33 cellular contexts compared by ENCODE assay signal in genomic region chr6:82166493-82166892, GRCh38.
"Had no signal": no experiment of that assay in that cellular context is flagged by ENCODE, and none has a peak within 500 bp of the region (broad histone marks: within the 10 kb centered on the region; RNA-seq: fewer than 3 reads in every experiment).

No MANE protein-coding gene starts in this region.

- H3K9me3 ChIP-seq: adrenal gland, breast epithelium, SJSA1 had no signal

- ATAC-seq: activated naive CD4-positive, alpha-beta T cell treated with anti-CD3 and anti-CD28 coated beads, Interleukin-2, amount 50 U/mL, for 72 hours; activated T-cell treated with anti-CD3 and anti-CD28 coated beads, Interleukin-2, amount 50 U/mL, for 4 hours; body of pancreas had no signal

- H3K27ac ChIP-seq: adrenal gland, body of pancreas, breast epithelium, SJSA1, VCaP had no signal

- H3K4me3 ChIP-seq: adrenal gland, body of pancreas, breast epithelium, SJSA1 had no signal

- H3K4me1 ChIP-seq: body of pancreas, breast epithelium, SJSA1 had no signal

- H3K27me3 ChIP-seq: adrenal gland, body of pancreas, breast epithelium, SJSA1 had no signal

- DNase-seq: activated B cell treated with CpG ODN at 0.5 μM for 24 hours; activated CD4-positive, alpha-beta memory T cell treated with anti-CD3 and anti-CD28 coated beads for 36 hours; activated CD4-positive, alpha-beta T cell treated with anti-CD3 and anti-CD28 coated beads for 4 hours; activated CD4-positive, alpha-beta T cell treated with anti-CD3 and anti-CD28 coated beads, Interleukin-2, amount 50 U/mL, for 1 hour; activated CD4-positive, CD25-positive, alpha-beta regulatory T cell treated with anti-CD3 and anti-CD28 coated beads, Interleukin-2, amount 50 U/mL, for 72 hours; activated CD8-positive, alpha-beta memory T cell treated with anti-CD3 and anti-CD28 coated beads, Interleukin-2, amount 50 U/mL, for 4 hours; activated gamma-delta T cell treated with Interleukin-2 at 50 U/mL for 16 hours; activated naive CD4-positive, alpha-beta T cell treated with anti-CD3 and anti-CD28 coated beads for 36 hours; activated T-cell treated with anti-CD3 and anti-CD28 coated beads for 4 hours; activated T-cell treated with anti-CD3 and anti-CD28 coated beads, Interleukin-2, amount 50 U/mL, for 4 hours; adrenal gland; body of pancreas; central memory CD4-positive, alpha-beta T cell; Karpas-422; KBM-7; NCI-H1048; NCI-H1105 treated with DMSO at 0.1 percent for 48 hours; NCI-H1436 treated with DMSO at 0.1 percent for 48 hours; NCI-H1694 treated with DMSO at 0.1 percent for 48 hours; NCI-H2029; NCI-H345; NCI-H524 treated with DMSO at 0.1 percent for 48 hours; NCI-H748 treated with DMSO at 0.1 percent for 48 hours; NK-92 treated with Interleukin-12 subunit alpha and Interleukin-12 subunit beta, amount 100 ng/mL, for 24 hours; SHP77 treated with DMSO at 0.1 percent for 48 hours; SW 1271; T-helper 1 cell; T-helper 2 cell; T-helper 9 cell had no signal

- H3K36me3 ChIP-seq: breast epithelium had no signal
